ENCODE assay signal across 8 cellular contexts in the genomic region with DNA sequence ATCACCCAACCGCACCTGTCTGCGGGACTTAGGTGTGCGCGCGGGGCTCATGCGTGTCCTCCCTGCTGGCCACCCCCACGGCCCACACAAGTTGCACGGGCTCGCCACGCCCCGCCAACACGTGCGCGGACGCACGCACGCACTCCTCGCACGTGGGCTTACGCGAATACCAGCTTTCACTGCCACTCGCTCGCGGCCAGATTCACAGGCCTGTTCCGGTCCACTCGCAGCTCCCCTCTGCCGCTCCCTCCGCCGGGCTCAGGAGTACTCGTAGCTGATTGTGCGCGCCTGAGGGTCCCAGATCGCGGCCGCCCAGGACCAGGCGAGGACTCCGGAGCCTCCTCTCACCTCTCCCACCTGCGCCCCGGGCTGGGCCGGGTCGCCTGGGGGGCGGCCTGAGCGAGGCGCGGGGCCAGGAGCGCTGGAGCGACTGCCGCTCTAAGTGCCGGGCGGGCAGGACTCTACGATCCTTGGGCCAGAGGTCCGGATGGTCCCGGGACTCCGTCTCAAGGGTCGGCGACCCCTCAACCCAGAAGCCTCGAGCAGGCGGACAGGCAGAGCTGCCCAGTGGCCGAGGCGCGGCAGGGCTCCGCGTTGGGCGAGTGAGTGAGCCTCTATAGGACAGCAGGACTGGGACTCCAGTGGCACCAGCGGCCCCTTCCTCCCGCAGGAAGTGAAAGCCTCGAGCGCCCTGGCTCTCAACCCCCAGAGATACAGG.
DNase-seq lines count a peak whose midpoint lies in the region; ATAC-seq lines count a peak whose summit lies in the region.

No MANE protein-coding gene starts in this region.

- H3K4me1 Mint-ChIP-seq in T-helper 1 cell treated with Interleukin-12 subunit alpha and Interleukin-12 subunit beta and Interleukin-4 antibody, amounts not matched to agents 30 μg/mL and 1 μg/mL, for 36 hours (ENCODE audit: low read depth), result peaks cover 4% of the 10 kb centered on the region
- H3K4me1 Mint-ChIP-seq in stimulated activated naive B cell treated with anti-CD40 and anti-IgM and Interleukin-4, amounts not matched to agents 10 μg/mL and 1 μg/mL and 100 μg/mL, for 72 hours, result peaks cover 7 to 12% of the 10 kb centered on the region in 2 donors

- no peak for DNase-seq in T-helper 1 cell
- DNase-seq in ecto neural progenitor cell (ENCODE audit: low spot score), result peak; percentile 64
- no peak for DNase-seq in stimulated activated naive B cell treated with anti-CD40 and anti-IgM and Interleukin-4, amounts not matched to agents 10 μg/mL and 1 μg/mL and 100 μg/mL, for 72 hours
- DNase-seq in NK-92 (lab: John Stamatoyannopoulos, UW; ENCODE audit: unreplicated experiment), result no peak
- DNase-seq in DMS114 treated with DMSO at 0.1 percent for 48 hours (lab: John Stamatoyannopoulos, UW; ENCODE audit: unreplicated experiment), result no peak
- no peak for DNase-seq in amniotic stem cell (lab: John Stamatoyannopoulos, UW)

- no peaks in the 10 kb centered on the region for H3K36me3 Mint-ChIP-seq in T-helper 1 cell treated with Interleukin-12 subunit alpha and Interleukin-12 subunit beta and Interleukin-4 antibody, amounts not matched to agents 30 μg/mL and 1 μg/mL, for 36 hours (ENCODE audit: low read depth)
- peaks cover 0 to 7% of the 10 kb centered on the region in 2 donors for H3K36me3 Mint-ChIP-seq in stimulated activated naive B cell treated with anti-CD40 and anti-IgM and Interleukin-4, amounts not matched to agents 10 μg/mL and 1 μg/mL and 100 μg/mL, for 72 hours

- H3K4me3 Mint-ChIP-seq in T-helper 1 cell treated with Interleukin-12 subunit alpha and Interleukin-12 subunit beta and Interleukin-4 antibody, amounts not matched to agents 30 μg/mL and 1 μg/mL, for 36 hours, result peak overlapping the region; percentile 70
- H3K4me3 Mint-ChIP-seq in stimulated activated naive B cell treated with anti-CD40 and anti-IgM and Interleukin-4, amounts not matched to agents 10 μg/mL and 1 μg/mL and 100 μg/mL, for 72 hours, result peak overlapping the region; percentile 77 to 87

- peaks cover 60% of the 10 kb centered on the region for H3K27me3 Mint-ChIP-seq in T-helper 1 cell treated with Interleukin-12 subunit alpha and Interleukin-12 subunit beta and Interleukin-4 antibody, amounts not matched to agents 30 μg/mL and 1 μg/mL, for 36 hours (ENCODE audit: low read depth)
- H3K27me3 Mint-ChIP-seq in stimulated activated naive B cell treated with anti-CD40 and anti-IgM and Interleukin-4, amounts not matched to agents 10 μg/mL and 1 μg/mL and 100 μg/mL, for 72 hours, result peaks cover 49 to 81% of the 10 kb centered on the region in 2 donors

- H3K9me3 Mint-ChIP-seq in T-helper 1 cell treated with Interleukin-12 subunit alpha and Interleukin-12 subunit beta and Interleukin-4 antibody, amounts not matched to agents 30 μg/mL and 1 μg/mL, for 36 hours, result no peaks in the 10 kb centered on the region
- no peaks in the 10 kb centered on the region for H3K9me3 Mint-ChIP-seq in stimulated activated naive B cell treated with anti-CD40 and anti-IgM and Interleukin-4, amounts not matched to agents 10 μg/mL and 1 μg/mL and 100 μg/mL, for 72 hours

- ATAC-seq in HG03354 (IDR thresholded peaks at IDR 0.05; ENCODE audit: poor library complexity, severe bottlenecking, unreplicated experiment), result peak; percentile 61
- peak; percentile 64 to 67 for ATAC-seq in stimulated activated naive B cell treated with anti-CD40 and anti-IgM and Interleukin-4, amounts not matched to agents 10 μg/mL and 1 μg/mL and 100 μg/mL, for 72 hours (replicated peaks)

- no peak overlapping the region for H3K27ac Mint-ChIP-seq in T-helper 1 cell treated with Interleukin-12 subunit alpha and Interleukin-12 subunit beta and Interleukin-4 antibody, amounts not matched to agents 30 μg/mL and 1 μg/mL, for 36 hours
- H3K27ac Mint-ChIP-seq in stimulated activated naive B cell treated with anti-CD40 and anti-IgM and Interleukin-4, amounts not matched to agents 10 μg/mL and 1 μg/mL and 100 μg/mL, for 72 hours, result peak overlapping the region; percentile 84
